11 cellular contexts compared by ENCODE assay signal in genomic region chr15:73962409-73962808, GRCh38.
"Had no signal": no experiment of that assay in that cellular context is flagged by ENCODE, and none has a peak within 500 bp of the region (broad histone marks: within the 10 kb centered on the region; RNA-seq: fewer than 3 reads in every experiment).

No MANE protein-coding gene starts in this region.

- ATAC-seq: foreskin keratinocyte; heart left ventricle; left lung; natural killer cell treated with Interleukin-12 subunit alpha and Interleukin-12 subunit beta and Interleukin-15 and Interleukin-18, amount 100 ng/mL, for 72 hours had no signal

- H3K36me3 Mint-ChIP-seq: natural killer cell treated with Interleukin-12 subunit alpha and Interleukin-12 subunit beta and Interleukin-15 and Interleukin-18, amount 100 ng/mL, for 72 hours; neural progenitor cell had no signal

- H3K27ac Mint-ChIP-seq: natural killer cell treated with Interleukin-12 subunit alpha and Interleukin-12 subunit beta and Interleukin-15 and Interleukin-18, amount 100 ng/mL, for 72 hours; neural progenitor cell had no signal

- DNase-seq: effector memory CD4-positive, alpha-beta T cell; foreskin keratinocyte; heart left ventricle; nucleus accumbens; small intestine; stimulated activated CD4-positive, alpha-beta T cell treated with anti-CD3 and anti-CD28 coated beads, Interleukin-2, amount 100 ng/mL, for 48 hours; stimulated activated naive CD4-positive, alpha-beta T cell treated with Interleukin-2 at 50 U/mL for 16 hours; trophoblast cell had no signal

- H3K4me3 Mint-ChIP-seq: natural killer cell treated with Interleukin-12 subunit alpha and Interleukin-12 subunit beta and Interleukin-15 and Interleukin-18, amount 100 ng/mL, for 72 hours; neural progenitor cell had no signal

- H3K9me3 Mint-ChIP-seq: natural killer cell treated with Interleukin-12 subunit alpha and Interleukin-12 subunit beta and Interleukin-15 and Interleukin-18, amount 100 ng/mL, for 72 hours; neural progenitor cell had no signal
